ENCODE assay signal across 13 cellular contexts in genomic region chr18:76697441-76697901, GRCh38.
A peak's percentile ranks its signal among the peaks of the same experiment; 100 is the strongest.
DNase-seq lines count a peak whose midpoint lies in the region; ATAC-seq, FAIRE-seq and TF ChIP-seq lines count a peak whose summit lies in the region.
"Had no signal": no experiment of that assay in that cellular context is flagged by ENCODE, and none has a peak within 500 bp of the region (broad histone marks: within the 10 kb centered on the region; RNA-seq: fewer than 3 reads in every experiment).

No MANE protein-coding gene starts in this region.

- H3K4me3 ChIP-seq in adipocyte (ENCODE audit: low read length) (peak overlapping the region; percentile 45), heart right ventricle (peak overlapping the region in 5 of 10 donors; percentile 6 to 28 (median 26)), parathyroid adenoma (ENCODE audit: low read depth, low read length) (no peak overlapping the region), A673 (ENCODE audit: low read depth, low read length, poor library complexity, severe bottlenecking) (no peak overlapping the region)

- intact Hi-C loops in heart right ventricle (cut with DNase I): loop anchor here in 1 of 10 donors (5.0 kb wide), 1 partner anchor 205 kb away; no protein-coding TSS in a partner anchor
- intact Hi-C loops in A673 (cut with micrococcal nuclease; ENCODE audit: unreplicated experiment): no loop called here

- POLR2A ChIA-PET in A673 (lab: Charles Lee; ENCODE audit: low non-redundant PET): no interaction called here

- WGBS in heart right ventricle, 2 donors: 23 to 27% methylated on average over 13 of the region's 13 CpGs

- DNase-seq in DMS153 (lab: John Stamatoyannopoulos, UW) (peak; percentile 32), adipocyte (ENCODE audit: low read depth) (peak; percentile 67), heart right ventricle (no peak), HTR-8/SVneo (ENCODE audit: insufficient read length, low spot score) (no peak), A673 (ENCODE audit: low spot score) (no peak)
- DNase-seq: activated T-cell treated with anti-CD3 and anti-CD28 coated beads, Interleukin-2, amount 50 U/mL, for 1 hour; CD8-positive, alpha-beta memory T cell; Karpas-422 had no signal

- BruUV-seq in A673 (replicated peaks; lab: Mats Ljungman, UMichigan): no TSS peak

- H3K36me3 ChIP-seq in adipocyte (ENCODE audit: control insufficient read depth, insufficient read depth, low read length, severe bottlenecking) (no peaks in the 10 kb centered on the region), heart right ventricle (no peaks in the 10 kb centered on the region), parathyroid adenoma (ENCODE audit: control insufficient read depth, insufficient read depth, low read length) (no peaks in the 10 kb centered on the region), A673 (ENCODE audit: insufficient read depth, low read length, poor library complexity, severe bottlenecking) (no peaks in the 10 kb centered on the region)

- no peak overlapping the region for H3K4me2 ChIP-seq in parathyroid adenoma (ENCODE audit: low read length)

- H2AFZ ChIP-seq in parathyroid adenoma: peak overlapping the region; percentile 42

- CTCF ChIA-PET in A673 (lab: Charles Lee): no interaction called here

- no peaks in the 10 kb centered on the region for H3K9me3 ChIP-seq in adipocyte (ENCODE audit: control insufficient read depth, low read length)
- H3K9me3 ChIP-seq in heart right ventricle: peaks cover 0 to 4% (median 0%) of the 10 kb centered on the region in 11 donors
- no peaks in the 10 kb centered on the region for H3K9me3 ChIP-seq in parathyroid adenoma (ENCODE audit: control insufficient read depth, low read length)
- no peaks in the 10 kb centered on the region for H3K9me3 ChIP-seq in A673 (ENCODE audit: low read depth, low read length, poor library complexity, severe bottlenecking)

- H3K27me3 ChIP-seq in adipocyte (replicated peaks; ENCODE audit: control insufficient read depth, insufficient read depth, low read length) (peaks cover 6% of the 10 kb centered on the region), heart right ventricle (peaks cover 0 to 41% (median 0%) of the 10 kb centered on the region in 7 donors), parathyroid adenoma (ENCODE audit: control insufficient read depth, insufficient read depth, low read length) (no peaks in the 10 kb centered on the region), A673 (replicated peaks; ENCODE audit: insufficient read depth, low read depth, low read length, poor library complexity) (no peaks in the 10 kb centered on the region)

- ATAC-seq in heart right ventricle (peak; percentile 67 to 93 (median 86)), GM18909 (IDR thresholded peaks at IDR 0.05; ENCODE audit: poor library complexity, unreplicated experiment) (no peak), GM18907 (IDR thresholded peaks at IDR 0.05; ENCODE audit: unreplicated experiment) (no peak)

- peak overlapping the region in 8 of 10 donors; percentile 13 to 77 (median 50) for H3K27ac ChIP-seq in heart right ventricle
- peak overlapping the region; percentile 19 for H3K27ac ChIP-seq in parathyroid adenoma
- no peak overlapping the region for H3K27ac ChIP-seq in A673 (ENCODE audit: low read depth, low read length, poor library complexity, severe bottlenecking)

- no peaks in the 10 kb centered on the region for H3K79me2 ChIP-seq in parathyroid adenoma

- TF ChIP-seq CTCF in heart right ventricle (IDR thresholded peaks at IDR 0.05) (no peak), parathyroid adenoma (IDR thresholded peaks at IDR 0.05) (no peak), A673 (conservative IDR thresholded peaks at IDR 0.05; ENCODE audit: low read depth, low read length) (no peak)

- FAIRE-seq in HTR-8/SVneo (lab: Jason Lieb, UNC): no peak
- FAIRE-seq: colon, GM12892 had no signal

- H3K4me1 ChIP-seq in adipocyte (ENCODE audit: control insufficient read depth, insufficient read depth, low read length) (peaks cover 6% of the 10 kb centered on the region), heart right ventricle (peaks cover 0 to 15% (median 0%) of the 10 kb centered on the region in 9 donors), parathyroid adenoma (no peaks in the 10 kb centered on the region), A673 (ENCODE audit: insufficient read depth, low read length, poor library complexity, severe bottlenecking) (no peaks in the 10 kb centered on the region)

- H3K9ac ChIP-seq in adipocyte (ENCODE audit: low read length) (peak overlapping the region; percentile 21), parathyroid adenoma (no peak overlapping the region)

Comparison
In these comparisons a context has a peak if more than half of its experiments do, and no peak if none do; other contexts are left out.
1. DNase-seq: peak in DMS153 (single experiment) and adipocyte (single experiment); none in heart right ventricle (0 of 2), HTR-8/SVneo (single experiment) and A673 (single experiment).
2. ATAC-seq: peak in heart right ventricle (8 of 8); none in GM18909 (single experiment) and GM18907 (single experiment).